ENCODE assay signal across 10 cellular contexts in genomic region chr6:7058250-7058923, GRCh38. TPM values are rescaled to one million over a fixed set of nuclear protein-coding genes. Genes with fewer than 3 reads are reported as not detected.
DNase-seq lines count a peak whose midpoint lies in the region; ATAC-seq and TF ChIP-seq lines count a peak whose summit lies in the region.
"Had no signal": no experiment of that assay in that cellular context is flagged by ENCODE, and none has a peak within 500 bp of the region (broad histone marks: within the 10 kb centered on the region; RNA-seq: fewer than 3 reads in every experiment).

No MANE protein-coding gene starts in this region.

- 81% methylated on average over 4 of the region's 4 CpGs for WGBS in liver

- H3K27me3 Mint-ChIP-seq in activated CD4-positive, alpha-beta memory T cell treated with anti-CD3 and anti-CD28 coated beads, Interleukin-2, amount 10 ng/mL, durations not matched to agents 7 days and 5 days: peaks cover 10% of the 10 kb centered on the region
- no peaks in the 10 kb centered on the region for H3K27me3 Mint-ChIP-seq in stimulated activated naive B cell treated with anti-CD40 and anti-IgM and Interleukin-4, amounts not matched to agents 10 μg/mL and 1 μg/mL and 100 μg/mL, for 72 hours
- no peaks in the 10 kb centered on the region for H3K27me3 Mint-ChIP-seq in T-cell

- no peak for ATAC-seq in stimulated activated naive B cell treated with anti-CD40 and anti-IgM and Interleukin-4, amounts not matched to agents 10 μg/mL and 1 μg/mL and 100 μg/mL, for 72 hours (replicated peaks)
- no peak for ATAC-seq in T-cell (replicated peaks in 1 of 4)

- no peaks in the 10 kb centered on the region for H3K36me3 Mint-ChIP-seq in activated CD4-positive, alpha-beta memory T cell treated with anti-CD3 and anti-CD28 coated beads, Interleukin-2, amount 10 ng/mL, durations not matched to agents 7 days and 5 days (ENCODE audit: low read depth)
- no peaks in the 10 kb centered on the region for H3K36me3 Mint-ChIP-seq in stimulated activated naive B cell treated with anti-CD40 and anti-IgM and Interleukin-4, amounts not matched to agents 10 μg/mL and 1 μg/mL and 100 μg/mL, for 72 hours
- H3K36me3 Mint-ChIP-seq in T-cell: no peaks in the 10 kb centered on the region

- TF ChIP-seq CTCF in AG09309 (IDR thresholded peaks at IDR 0.05; ENCODE audit: control insufficient read depth, insufficient read depth, low read depth, low read length, missing control alignments) (no peak), liver (IDR thresholded peaks at IDR 0.05; ENCODE audit: low read depth, low read length, missing input control) (no peak)

- DNase-seq in AG09309 (ENCODE audit: low read depth) (peak; percentile 92), HuH-7 (ENCODE audit: low spot score) (peak; percentile 67), posterior cingulate gyrus (no peak), NCI-H2227 treated with DMSO at 0.1 percent for 48 hours (lab: John Stamatoyannopoulos, UW) (no peak), T-cell (no peak)
- DNase-seq in activated CD4-positive, alpha-beta memory T cell treated with anti-CD3 and anti-CD28 coated beads, Interleukin-2, amount 10 ng/mL, durations not matched to agents 7 days and 5 days: peak; percentile 18
- no peak for DNase-seq in stimulated activated naive B cell treated with anti-CD40 and anti-IgM and Interleukin-4, amounts not matched to agents 10 μg/mL and 1 μg/mL and 100 μg/mL, for 72 hours
- DNase-seq: activated CD4-positive, alpha-beta T cell treated with anti-CD3 and anti-CD28 coated beads, Interleukin-2, amount 10 ng/mL, durations not matched to agents 7 days and 5 days had no signal

- no peak overlapping the region for H3K4me3 ChIP-seq in AG09309 (ENCODE audit: control insufficient read depth, low read depth, low read length)
- H3K4me3 ChIP-seq in liver (ENCODE audit: low read depth in 1 of 3, low read length in 3 of 3): no peak overlapping the region

- H3K4me1 ChIP-seq in liver (ENCODE audit: control insufficient read depth in 4 of 4, insufficient read depth in 4 of 4, low read length in 3 of 4): peaks cover under 1 to 9% (median 3%) of the 10 kb centered on the region in 4 donors

- peak; percentile 29 to 69 for TF ChIP-seq RAD21 in liver (IDR thresholded peaks at IDR 0.05)

- POLR2A ChIA-PET in activated CD4-positive, alpha-beta memory T cell treated with anti-CD3 and anti-CD28 coated beads, Interleukin-2, amount 10 ng/mL, durations not matched to agents 7 days and 5 days (lab: Charles Lee): no interaction called here
- POLR2A ChIA-PET in T-cell (lab: Charles Lee): no interaction called here

- peaks cover 6% of the 10 kb centered on the region for H3K4me1 Mint-ChIP-seq in activated CD4-positive, alpha-beta memory T cell treated with anti-CD3 and anti-CD28 coated beads, Interleukin-2, amount 10 ng/mL, durations not matched to agents 7 days and 5 days
- peaks cover 6 to 12% of the 10 kb centered on the region in 2 donors for H3K4me1 Mint-ChIP-seq in stimulated activated naive B cell treated with anti-CD40 and anti-IgM and Interleukin-4, amounts not matched to agents 10 μg/mL and 1 μg/mL and 100 μg/mL, for 72 hours
- H3K4me1 Mint-ChIP-seq in T-cell: peaks cover 0 to 8% (median 6%) of the 10 kb centered on the region in 3 donors

- no peak overlapping the region for H3K9ac ChIP-seq in liver (ENCODE audit: low read depth in 1 of 2, low read length in 2 of 2)

- no peaks in the 10 kb centered on the region for H3K9me3 Mint-ChIP-seq in activated CD4-positive, alpha-beta memory T cell treated with anti-CD3 and anti-CD28 coated beads, Interleukin-2, amount 10 ng/mL, durations not matched to agents 7 days and 5 days
- no peaks in the 10 kb centered on the region for H3K9me3 Mint-ChIP-seq in stimulated activated naive B cell treated with anti-CD40 and anti-IgM and Interleukin-4, amounts not matched to agents 10 μg/mL and 1 μg/mL and 100 μg/mL, for 72 hours
- no peaks in the 10 kb centered on the region for H3K9me3 Mint-ChIP-seq in T-cell
- H3K9me3 Mint-ChIP-seq: activated CD4-positive, alpha-beta T cell treated with anti-CD3 and anti-CD28 coated beads, Interleukin-2, amount 10 ng/mL, durations not matched to agents 7 days and 5 days had no signal

- CTCF ChIA-PET in activated CD4-positive, alpha-beta memory T cell treated with anti-CD3 and anti-CD28 coated beads, Interleukin-2, amount 10 ng/mL, durations not matched to agents 7 days and 5 days (lab: Charles Lee): interaction anchor here (0.6 to 1.0 kb wide), 2 partner anchors 9 to 185 kb away, joined by 3 read pairs; no protein-coding TSS in a partner anchor
- CTCF ChIA-PET in T-cell (lab: Charles Lee): interaction anchor here in 1 of 2 donors (0.5 to 0.8 kb wide), 2 partner anchors 151 to 1207 kb away, joined by 4 read pairs; no protein-coding TSS in a partner anchor

- H3K27ac Mint-ChIP-seq in activated CD4-positive, alpha-beta memory T cell treated with anti-CD3 and anti-CD28 coated beads, Interleukin-2, amount 10 ng/mL, durations not matched to agents 7 days and 5 days: no peak overlapping the region
- H3K27ac Mint-ChIP-seq in stimulated activated naive B cell treated with anti-CD40 and anti-IgM and Interleukin-4, amounts not matched to agents 10 μg/mL and 1 μg/mL and 100 μg/mL, for 72 hours: no peak overlapping the region
- H3K27ac Mint-ChIP-seq in T-cell: no peak overlapping the region
- H3K27ac Mint-ChIP-seq: activated CD4-positive, alpha-beta T cell treated with anti-CD3 and anti-CD28 coated beads, Interleukin-2, amount 10 ng/mL, durations not matched to agents 7 days and 5 days had no signal

- no peaks in the 10 kb centered on the region for H3K9me3 ChIP-seq in liver (ENCODE audit: control insufficient read depth in 4 of 4, low read length in 3 of 4)

- H3K4me3 Mint-ChIP-seq in activated CD4-positive, alpha-beta memory T cell treated with anti-CD3 and anti-CD28 coated beads, Interleukin-2, amount 10 ng/mL, durations not matched to agents 7 days and 5 days: no peak overlapping the region
- no peak overlapping the region for H3K4me3 Mint-ChIP-seq in stimulated activated naive B cell treated with anti-CD40 and anti-IgM and Interleukin-4, amounts not matched to agents 10 μg/mL and 1 μg/mL and 100 μg/mL, for 72 hours
- H3K4me3 Mint-ChIP-seq in T-cell: no peak overlapping the region
- H3K4me3 Mint-ChIP-seq: activated CD4-positive, alpha-beta T cell treated with anti-CD3 and anti-CD28 coated beads, Interleukin-2, amount 10 ng/mL, durations not matched to agents 7 days and 5 days had no signal

- H3K27me3 ChIP-seq in liver (ENCODE audit: control insufficient read depth in 4 of 4, insufficient read depth in 4 of 4, low read length in 3 of 4): no peaks in the 10 kb centered on the region

- H3K36me3 ChIP-seq in liver (ENCODE audit: control insufficient read depth in 4 of 4, insufficient read depth in 3 of 4, low read depth in 1 of 4, low read length in 3 of 4): no peaks in the 10 kb centered on the region

- intact Hi-C loops in posterior cingulate gyrus (cut with DNase I): no loop called here

- peak overlapping the region; percentile 49 to 57 for H3K27ac ChIP-seq in liver (ENCODE audit: low read depth in 1 of 2, low read length in 2 of 2)

TF ChIP-seq in liver, 16 proteins besides CTCF, POLR2A, EP300 and RAD21 (continues in another document):
- TF ChIP-seq FOXA1 (IDR thresholded peaks at IDR 0.05): no peak
- peak; percentile 14 for TF ChIP-seq YY1 (IDR thresholded peaks at IDR 0.05)
- no peak for TF ChIP-seq FOXA2 (IDR thresholded peaks at IDR 0.05)
- TF ChIP-seq RXRA (IDR thresholded peaks at IDR 0.05): peak; percentile 49 to 70
- peak in 1 of 2 donors; percentile 62 for TF ChIP-seq GABPA (IDR thresholded peaks at IDR 0.05 in 1 of 2, conservative IDR thresholded peaks at IDR 0.05 in 1 of 2)
- peak; percentile 39 for TF ChIP-seq HNF4G (IDR thresholded peaks at IDR 0.05)
- peak; percentile 88 for TF ChIP-seq ATF3 (IDR thresholded peaks at IDR 0.05)
- no peak for TF ChIP-seq NR2F2 (IDR thresholded peaks at IDR 0.05)
- no peak for TF ChIP-seq ZBTB33 (IDR thresholded peaks at IDR 0.05)
- no peak for TF ChIP-seq MAX (IDR thresholded peaks at IDR 0.05)

RNA-seq across cellular contexts. Expression of gene RREB1, which starts 49.4 kb away (rescaled TPM):
- total RNA-seq in activated CD4-positive, alpha-beta memory T cell treated with anti-CD3 and anti-CD28 coated beads, Interleukin-2, amount 10 ng/mL, durations not matched to agents 7 days and 5 days: 10 to 100 TPM; 26.5 to 27.9 TPM
- 10 to 100 TPM; 22.8 to 28.9 TPM for total RNA-seq in liver
- 10 to 100 TPM; 10.1 to 11.8 TPM for polyA plus RNA-seq in liver
- 10 to 100 TPM; 38.1 to 50.1 (median 39.6) TPM for total RNA-seq in T-cell
- polyA plus RNA-seq: neural cell had no signal

Comparison
In these comparisons a context has a peak if more than half of its experiments do, and no peak if none do; other contexts are left out.
1. DNase-seq: peak in AG09309 (single experiment), HuH-7 (single experiment) and activated CD4-positive, alpha-beta memory T cell treated with anti-CD3 and anti-CD28 coated beads, Interleukin-2, amount 10 ng/mL, durations not matched to agents 7 days and 5 days (single experiment); none in stimulated activated naive B cell treated with anti-CD40 and anti-IgM and Interleukin-4, amounts not matched to agents 10 μg/mL and 1 μg/mL and 100 μg/mL, for 72 hours (single experiment), posterior cingulate gyrus (0 of 10), NCI-H2227 treated with DMSO at 0.1 percent for 48 hours (single experiment) and T-cell (0 of 34).